ENCODE assay signal across 1 cellular context in genomic region chr2:152718047-152718908, GRCh38.
TF ChIP-seq lines count a peak whose summit lies in the region.

Gene ARL6IP6, plus strand, starts transcription at chr2:152718620. Its CDS starts 5 bp downstream, at chr2:152718625.

TF ChIP-seq in K562, 482 proteins besides CTCF, POLR2A, EP300 and RAD21 (continued from another document and continues in another):
- TF ChIP-seq ZBTB11 (CRISPR knock-in tag; IDR thresholded peaks at IDR 0.05) (peak in 1 of 3 experiments; percentile 69; a peak in 3 of 6 replicates), JUNB (CRISPR knock-in tag; conservative IDR thresholded peaks at IDR 0.05) (no peak; the same call in 1 of the 2 replicates), PURB (CRISPR knock-in tag; IDR thresholded peaks at IDR 0.05; ENCODE audit: low read depth) (no peak), ARID3A (IDR thresholded peaks at IDR 0.05; ENCODE audit: borderline replicate concordance, low read depth, low read length) (no peak), ZNF695 (CRISPR knock-in tag; IDR thresholded peaks at IDR 0.05) (no peak), ZNF134 (CRISPR knock-in tag; conservative IDR thresholded peaks at IDR 0.05) (no peak; the same call in 1 of the 2 replicates), TAF9B (IDR thresholded peaks at IDR 0.05; ENCODE audit: partially characterized antibody) (peak; percentile 73), HNRNPLL (IDR thresholded peaks at IDR 0.05; ENCODE audit: low read depth, low read length, poor library complexity, severe bottlenecking) (peak; percentile 75), STAT6 (CRISPR knock-in tag; IDR thresholded peaks at IDR 0.05) (no peak; the same call in 1 of the 2 replicates), ETV1 (tag; conservative IDR thresholded peaks at IDR 0.05; ENCODE audit: low read depth) (no peak), ZBTB34 (CRISPR knock-in tag; IDR thresholded peaks at IDR 0.05) (no peak), NR3C1 (CRISPR knock-in tag; IDR thresholded peaks at IDR 0.05) (0 out of 2 replicates have a peak, but pooled peaks have one; percentile 61), RNF219 (CRISPR knock-in tag; IDR thresholded peaks at IDR 0.05) (no peak), XRCC5 (IDR thresholded peaks at IDR 0.05; ENCODE audit: low read depth, low read length) (peak; percentile 88), ZNF431 (CRISPR knock-in tag; IDR thresholded peaks at IDR 0.05) (peak; percentile 53; the same call in 1 of the 2 replicates), BHLHE40 (IDR thresholded peaks at IDR 0.05; ENCODE audit: low read length) (peak; percentile 79), SMAD1 (IDR thresholded peaks at IDR 0.05; ENCODE audit: low read depth, low read length, partially characterized antibody) (peak; percentile 84), LCOR (CRISPR knock-in tag; IDR thresholded peaks at IDR 0.05) (peak; percentile 89), SMARCA4 (IDR thresholded peaks at IDR 0.05) (peak; percentile 71), BMI1 (IDR thresholded peaks at IDR 0.05; ENCODE audit: low read length) (no peak), ZNF436 (CRISPR knock-in tag; IDR thresholded peaks at IDR 0.05) (no peak), RBM17 (IDR thresholded peaks at IDR 0.05; ENCODE audit: borderline replicate concordance, low read depth, low read length) (no peak), TFAM (CRISPR knock-in tag; conservative IDR thresholded peaks at IDR 0.05) (no peak), TEAD4 (IDR thresholded peaks at IDR 0.05; ENCODE audit: low read length) (peak; percentile 65), TEAD4 (CRISPR knock-in tag; IDR thresholded peaks at IDR 0.05; ENCODE audit: borderline replicate concordance) (no peak; the same call in 1 of the 2 replicates), LARP7 (IDR thresholded peaks at IDR 0.05) (peak; percentile 99), SUPT5H (IDR thresholded peaks at IDR 0.05) (peak; percentile 97), SREBF2 (CRISPR knock-in tag; IDR thresholded peaks at IDR 0.05) (no peak), ID3 (CRISPR knock-in tag; IDR thresholded peaks at IDR 0.05) (no peak), ID3 (tag; IDR thresholded peaks at IDR 0.05) (no peak), HNRNPL (IDR thresholded peaks at IDR 0.05; ENCODE audit: low read depth, low read length) (peak; percentile 90), ZNF507 (tag; conservative IDR thresholded peaks at IDR 0.05) (no peak), FOXP4 (CRISPR knock-in tag; IDR thresholded peaks at IDR 0.05; ENCODE audit: borderline replicate concordance) (0 out of 2 replicates have a peak, but pooled peaks have one; percentile 19), MAZ (CRISPR knock-in tag; conservative IDR thresholded peaks at IDR 0.05 in 1 of 2, IDR thresholded peaks at IDR 0.05 in 1 of 2) (peak; percentile 78 to 92; a peak in 3 of 4 replicates), ZKSCAN1 (IDR thresholded peaks at IDR 0.05; ENCODE audit: low read depth, low read length) (no peak), FOSL1 (tag; conservative IDR thresholded peaks at IDR 0.05) (peak; percentile 49; the same call in 1 of the 2 replicates), ZNF174 (CRISPR knock-in tag; IDR thresholded peaks at IDR 0.05) (no peak), C11orf30 (IDR thresholded peaks at IDR 0.05; ENCODE audit: low read depth) (peak; percentile 52), MED1 (CRISPR knock-in tag; IDR thresholded peaks at IDR 0.05; ENCODE audit: borderline replicate concordance) (no peak), ZFP36 (IDR thresholded peaks at IDR 0.05; ENCODE audit: low read depth, low read length, partially characterized antibody) (no peak), TCF15 (CRISPR knock-in tag; IDR thresholded peaks at IDR 0.05) (no peak), MLX (CRISPR knock-in tag; conservative IDR thresholded peaks at IDR 0.05) (no peak), PCBP2 (IDR thresholded peaks at IDR 0.05; ENCODE audit: low read depth, low read length, poor library complexity, severe bottlenecking) (no peak), SRSF9 (IDR thresholded peaks at IDR 0.05; ENCODE audit: borderline replicate concordance, low read depth, low read length) (no peak), TCF3 (CRISPR knock-in tag; IDR thresholded peaks at IDR 0.05) (peak; percentile 11; the same call in 1 of the 2 replicates), NONO (IDR thresholded peaks at IDR 0.05; ENCODE audit: low read depth in 2 of 2, low read length in 1 of 2) (peak; percentile 86 to 99), JUND (IDR thresholded peaks at IDR 0.05; ENCODE audit: borderline replicate concordance, low read depth, low read length) (peak; percentile 90), JUND (tag; IDR thresholded peaks at IDR 0.05; ENCODE audit: borderline replicate concordance, low read depth, low read length) (peak; percentile 37; the same call in 1 of the 3 replicates), IRF9 (tag; IDR thresholded peaks at IDR 0.05) (no peak), SP1 (CRISPR knock-in tag; IDR thresholded peaks at IDR 0.05) (peak; percentile 90), CC2D1A (IDR thresholded peaks at IDR 0.05) (peak; percentile 80; the same call in 1 of the 2 replicates), FOXA3 (CRISPR knock-in tag; conservative IDR thresholded peaks at IDR 0.05 in 1 of 2, IDR thresholded peaks at IDR 0.05 in 1 of 2) (0 out of 4 replicates have a peak, but pooled peaks of 1 of the 2 experiments have one; percentile 2), RHOXF2B (CRISPR knock-in tag; conservative IDR thresholded peaks at IDR 0.05) (0 out of 2 replicates have a peak, but pooled peaks have one; percentile 16), NR1H2 (CRISPR knock-in tag; IDR thresholded peaks at IDR 0.05) (peak; percentile 88; the same call in 1 of the 2 replicates), MEF2D (tag; conservative IDR thresholded peaks at IDR 0.05; ENCODE audit: low read depth) (no peak; the same call in 1 of the 2 replicates)
